Comparison of ENCODE assay signal across 1 cellular context in genomic region chrX:143017272-143017671, GRCh38.
TF ChIP-seq lines count a peak whose summit lies in the region.

No MANE protein-coding gene starts in this region.

TF ChIP-seq in GM12878, 131 proteins besides CTCF, POLR2A, EP300 and RAD21:
- no peak for TF ChIP-seq RFX5 (IDR thresholded peaks at IDR 0.05; ENCODE audit: low read depth, low read length)
- TF ChIP-seq, protein P1, sequence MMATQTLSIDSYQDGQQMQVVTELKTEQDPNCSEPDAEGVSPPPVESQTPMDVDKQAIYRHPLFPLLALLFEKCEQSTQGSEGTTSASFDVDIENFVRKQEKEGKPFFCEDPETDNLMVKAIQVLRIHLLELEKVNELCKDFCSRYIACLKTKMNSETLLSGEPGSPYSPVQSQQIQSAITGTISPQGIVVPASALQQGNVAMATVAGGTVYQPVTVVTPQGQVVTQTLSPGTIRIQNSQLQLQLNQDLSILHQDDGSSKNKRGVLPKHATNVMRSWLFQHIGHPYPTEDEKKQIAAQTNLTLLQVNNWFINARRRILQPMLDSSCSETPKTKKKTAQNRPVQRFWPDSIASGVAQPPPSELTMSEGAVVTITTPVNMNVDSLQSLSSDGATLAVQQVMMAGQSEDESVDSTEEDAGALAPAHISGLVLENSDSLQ (IDR thresholded peaks at IDR 0.05): no peak
- TF ChIP-seq, protein P2, sequence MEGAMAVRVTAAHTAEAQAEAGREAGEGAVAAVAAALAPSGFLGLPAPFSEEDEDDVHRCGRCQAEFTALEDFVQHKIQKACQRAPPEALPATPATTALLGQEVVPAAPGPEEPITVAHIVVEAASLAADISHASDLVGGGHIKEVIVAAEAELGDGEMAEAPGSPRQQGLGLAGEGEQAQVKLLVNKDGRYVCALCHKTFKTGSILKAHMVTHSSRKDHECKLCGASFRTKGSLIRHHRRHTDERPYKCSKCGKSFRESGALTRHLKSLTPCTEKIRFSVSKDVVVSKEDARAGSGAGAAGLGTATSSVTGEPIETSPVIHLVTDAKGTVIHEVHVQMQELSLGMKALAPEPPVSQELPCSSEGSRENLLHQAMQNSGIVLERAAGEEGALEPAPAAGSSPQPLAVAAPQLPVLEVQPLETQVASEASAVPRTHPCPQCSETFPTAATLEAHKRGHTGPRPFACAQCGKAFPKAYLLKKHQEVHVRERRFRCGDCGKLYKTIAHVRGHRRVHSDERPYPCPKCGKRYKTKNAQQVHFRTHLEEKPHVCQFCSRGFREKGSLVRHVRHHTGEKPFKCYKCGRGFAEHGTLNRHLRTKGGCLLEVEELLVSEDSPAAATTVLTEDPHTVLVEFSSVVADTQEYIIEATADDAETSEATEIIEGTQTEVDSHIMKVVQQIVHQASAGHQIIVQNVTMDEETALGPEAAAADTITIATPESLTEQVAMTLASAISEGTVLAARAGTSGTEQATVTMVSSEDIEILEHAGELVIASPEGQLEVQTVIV (IDR thresholded peaks at IDR 0.05; ENCODE audit: borderline replicate concordance, partially characterized antibody): no peak
- no peak for TF ChIP-seq TARDBP (IDR thresholded peaks at IDR 0.05; ENCODE audit: borderline replicate concordance)
- TF ChIP-seq, protein P3, sequence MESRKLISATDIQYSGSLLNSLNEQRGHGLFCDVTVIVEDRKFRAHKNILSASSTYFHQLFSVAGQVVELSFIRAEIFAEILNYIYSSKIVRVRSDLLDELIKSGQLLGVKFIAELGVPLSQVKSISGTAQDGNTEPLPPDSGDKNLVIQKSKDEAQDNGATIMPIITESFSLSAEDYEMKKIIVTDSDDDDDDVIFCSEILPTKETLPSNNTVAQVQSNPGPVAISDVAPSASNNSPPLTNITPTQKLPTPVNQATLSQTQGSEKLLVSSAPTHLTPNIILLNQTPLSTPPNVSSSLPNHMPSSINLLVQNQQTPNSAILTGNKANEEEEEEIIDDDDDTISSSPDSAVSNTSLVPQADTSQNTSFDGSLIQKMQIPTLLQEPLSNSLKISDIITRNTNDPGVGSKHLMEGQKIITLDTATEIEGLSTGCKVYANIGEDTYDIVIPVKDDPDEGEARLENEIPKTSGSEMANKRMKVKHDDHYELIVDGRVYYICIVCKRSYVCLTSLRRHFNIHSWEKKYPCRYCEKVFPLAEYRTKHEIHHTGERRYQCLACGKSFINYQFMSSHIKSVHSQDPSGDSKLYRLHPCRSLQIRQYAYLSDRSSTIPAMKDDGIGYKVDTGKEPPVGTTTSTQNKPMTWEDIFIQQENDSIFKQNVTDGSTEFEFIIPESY (IDR thresholded peaks at IDR 0.05): no peak
- TF ChIP-seq POLR2AphosphoS5 (IDR thresholded peaks at IDR 0.05; ENCODE audit: low read length): no peak
- no peak for TF ChIP-seq IRF4 (IDR thresholded peaks at IDR 0.05; ENCODE audit: low read depth, low read length)
- no peak for TF ChIP-seq MYB (IDR thresholded peaks at IDR 0.05; ENCODE audit: borderline replicate concordance, low read depth, low read length)
- TF ChIP-seq, protein P4, sequence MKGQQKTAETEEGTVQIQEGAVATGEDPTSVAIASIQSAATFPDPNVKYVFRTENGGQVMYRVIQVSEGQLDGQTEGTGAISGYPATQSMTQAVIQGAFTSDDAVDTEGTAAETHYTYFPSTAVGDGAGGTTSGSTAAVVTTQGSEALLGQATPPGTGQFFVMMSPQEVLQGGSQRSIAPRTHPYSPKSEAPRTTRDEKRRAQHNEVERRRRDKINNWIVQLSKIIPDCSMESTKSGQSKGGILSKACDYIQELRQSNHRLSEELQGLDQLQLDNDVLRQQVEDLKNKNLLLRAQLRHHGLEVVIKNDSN (IDR thresholded peaks at IDR 0.05; ENCODE audit: borderline replicate concordance, extremely low read length, insufficient read depth, low read depth, low read length): no peak
- no peak for TF ChIP-seq ZZZ3 (IDR thresholded peaks at IDR 0.05; ENCODE audit: control insufficient read depth, insufficient read length, low read depth)
- no peak for TF ChIP-seq NFYA (IDR thresholded peaks at IDR 0.05; ENCODE audit: borderline replicate concordance, low read depth, low read length)
- no peak for TF ChIP-seq YY1 (IDR thresholded peaks at IDR 0.05; ENCODE audit: low read depth, low read length)
- no peak for TF ChIP-seq IRF5 (IDR thresholded peaks at IDR 0.05; ENCODE audit: borderline replicate concordance)
- TF ChIP-seq SIN3A (IDR thresholded peaks at IDR 0.05; ENCODE audit: low read depth, low read length): no peak
- TF ChIP-seq ZNF274 (IDR thresholded peaks at IDR 0.05; ENCODE audit: insufficient read depth, insufficient read length): no peak
- no peak for TF ChIP-seq YBX1 (IDR thresholded peaks at IDR 0.05)
- no peak for TF ChIP-seq TCF12 (IDR thresholded peaks at IDR 0.05; ENCODE audit: low read depth, low read length)
- TF ChIP-seq ZNF622 (IDR thresholded peaks at IDR 0.05): no peak
- no peak for TF ChIP-seq CEBPB (IDR thresholded peaks at IDR 0.05; ENCODE audit: borderline replicate concordance in 1 of 2, low read depth in 2 of 2, low read length in 2 of 2)
